8 cellular contexts compared by ENCODE assay signal in the genomic region with DNA sequence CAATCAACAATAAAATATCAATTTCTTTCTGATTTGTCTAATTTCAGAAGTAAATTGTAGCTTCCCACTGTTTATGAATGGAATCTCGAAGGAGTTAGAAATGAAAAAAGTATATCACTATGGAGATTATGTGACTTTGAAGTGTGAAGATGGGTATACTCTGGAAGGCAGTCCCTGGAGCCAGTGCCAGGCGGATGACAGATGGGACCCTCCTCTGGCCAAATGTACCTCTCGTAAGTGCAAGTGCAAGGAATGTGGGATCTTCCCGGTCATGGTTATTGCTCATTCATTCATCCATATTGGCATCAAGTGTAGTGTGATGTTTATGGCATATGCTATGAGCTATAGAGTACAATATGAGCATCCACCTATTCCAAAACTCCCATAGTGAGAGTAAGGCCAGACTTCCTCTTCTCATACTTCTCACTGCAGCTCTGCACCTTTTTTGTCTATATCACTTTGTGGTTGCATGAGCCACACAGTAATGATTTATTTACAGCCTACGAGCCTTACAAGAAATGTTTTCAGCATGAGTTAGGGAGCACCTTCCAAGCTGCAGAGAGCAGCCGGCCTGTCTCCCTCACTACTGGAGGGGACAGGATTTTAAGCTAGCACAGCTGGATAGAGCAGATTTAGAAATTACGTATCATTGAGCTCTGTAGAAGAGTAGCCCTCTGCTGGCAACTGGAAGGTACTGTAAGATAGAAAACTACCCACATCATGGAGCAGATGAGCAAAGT. TPM values are rescaled to one million over a fixed set of nuclear protein-coding genes. Genes with fewer than 3 reads are reported as not detected.
DNase-seq lines count a peak whose midpoint lies in the region; ATAC-seq and TF ChIP-seq lines count a peak whose summit lies in the region.

No MANE protein-coding gene starts in this region.

- no peak for TF ChIP-seq EP300 in neural cell (conservative IDR thresholded peaks at IDR 0.05; ENCODE audit: poor library complexity, severe bottlenecking)

- H3K9ac ChIP-seq in neural cell (ENCODE audit: low read length) = no peak overlapping the region

- no peak overlapping the region for H2AFZ ChIP-seq in neural cell (ENCODE audit: low read depth, low read length)

- H3K4me3 ChIP-seq in BJ (ENCODE audit: low read depth, low read length) = no peak overlapping the region
- no peak overlapping the region for H3K4me3 ChIP-seq in fibroblast of mammary gland (ENCODE audit: control insufficient read depth, low read depth, low read length)
- no peak overlapping the region for H3K4me3 ChIP-seq in neural cell (ENCODE audit: low read length)

- H3K36me3 ChIP-seq in BJ (ENCODE audit: control insufficient read depth, insufficient read depth, low read length) (no peaks in the 10 kb centered on the region), neural cell (ENCODE audit: insufficient read depth, low read length) (no peaks in the 10 kb centered on the region)

- H3K27ac ChIP-seq in neural cell (ENCODE audit: low read length) = no peak overlapping the region

- H3K4me2 ChIP-seq in neural cell (ENCODE audit: low read length) = no peak overlapping the region

- H4K20me1 ChIP-seq in neural cell (ENCODE audit: insufficient read depth) = no peaks in the 10 kb centered on the region

- H3K9me2 ChIP-seq in neural cell (ENCODE audit: insufficient read depth, low read length) = no peaks in the 10 kb centered on the region

- H3K9me3 ChIP-seq in neural cell (ENCODE audit: low read length) = no peaks in the 10 kb centered on the region

- intact Hi-C loops in posterior vena cava (cut with DNase I) = no loop called here

- ATAC-seq in HG02798 (IDR thresholded peaks at IDR 0.05; ENCODE audit: poor library complexity, unreplicated experiment) = peak; percentile 87

- in situ Hi-C loops in GM13977 (cut with MboI; ENCODE audit: low pct_unique_long_range_greater_than_20kb, low sequenced_read_pairs, unreplicated experiment) = no loop called here

- H3K79me2 ChIP-seq in neural cell (replicated peaks; ENCODE audit: insufficient read depth, low read length) = no peaks in the 10 kb centered on the region

- TF ChIP-seq RAD21 in neural cell (conservative IDR thresholded peaks at IDR 0.05) = peak; percentile 35

- no peaks in the 10 kb centered on the region for H3K27me3 ChIP-seq in BJ (ENCODE audit: control insufficient read depth, insufficient read depth, low read length)
- H3K27me3 ChIP-seq in neural cell (ENCODE audit: insufficient read depth, low read depth, low read length) = no peaks in the 10 kb centered on the region

- CTCF ChIA-PET in BJ (lab: Yijun Ruan, JAX) = interaction anchor here (0.7 to 2.6 kb wide), 16 partner anchors 9 to 539 kb away, joined by 3 to 14 read pairs (median 4); no protein-coding TSS in a partner anchor

- POLR2A ChIA-PET in BJ (lab: Charles Lee) = no interaction called here

- TF ChIP-seq CTCF in BJ (IDR thresholded peaks at IDR 0.05; ENCODE audit: insufficient read depth, low read depth, low read length) (peak; percentile 86), GM13977 (IDR thresholded peaks at IDR 0.05; ENCODE audit: extremely low read depth, insufficient read depth, missing control alignments) (peak; percentile 57), fibroblast of mammary gland (conservative IDR thresholded peaks at IDR 0.05; ENCODE audit: control insufficient read depth, insufficient read depth, low read depth, low read length) (peak; percentile 84), neural cell (IDR thresholded peaks at IDR 0.05; ENCODE audit: poor library complexity, severe bottlenecking) (peak; percentile 71)

- DNase-seq in BJ (ENCODE audit: low read depth) (no peak), GM13977 (ENCODE audit: low spot score) (peak; percentile 56), NCI-H1105 (lab: John Stamatoyannopoulos, UW) (peak; percentile 11), SW480 (ENCODE audit: low spot score) (peak; percentile 57), fibroblast of mammary gland (ENCODE audit: low read depth) (peak; percentile 56), posterior vena cava (ENCODE audit: low spot score) (no peak)

- H3F3A ChIP-seq in neural cell (ENCODE audit: insufficient read depth, low read length, poor library complexity, severe bottlenecking) = no peaks in the 10 kb centered on the region

TF ChIP-seq in neural cell, 6 proteins besides CTCF, POLR2A, EP300 and RAD21:
- TF ChIP-seq TAF1 (IDR thresholded peaks at IDR 0.05; ENCODE audit: low read depth) (no peak), SMC3 (conservative IDR thresholded peaks at IDR 0.05; ENCODE audit: poor library complexity) (peak; percentile 57)
- TF ChIP-seq, protein P1, sequence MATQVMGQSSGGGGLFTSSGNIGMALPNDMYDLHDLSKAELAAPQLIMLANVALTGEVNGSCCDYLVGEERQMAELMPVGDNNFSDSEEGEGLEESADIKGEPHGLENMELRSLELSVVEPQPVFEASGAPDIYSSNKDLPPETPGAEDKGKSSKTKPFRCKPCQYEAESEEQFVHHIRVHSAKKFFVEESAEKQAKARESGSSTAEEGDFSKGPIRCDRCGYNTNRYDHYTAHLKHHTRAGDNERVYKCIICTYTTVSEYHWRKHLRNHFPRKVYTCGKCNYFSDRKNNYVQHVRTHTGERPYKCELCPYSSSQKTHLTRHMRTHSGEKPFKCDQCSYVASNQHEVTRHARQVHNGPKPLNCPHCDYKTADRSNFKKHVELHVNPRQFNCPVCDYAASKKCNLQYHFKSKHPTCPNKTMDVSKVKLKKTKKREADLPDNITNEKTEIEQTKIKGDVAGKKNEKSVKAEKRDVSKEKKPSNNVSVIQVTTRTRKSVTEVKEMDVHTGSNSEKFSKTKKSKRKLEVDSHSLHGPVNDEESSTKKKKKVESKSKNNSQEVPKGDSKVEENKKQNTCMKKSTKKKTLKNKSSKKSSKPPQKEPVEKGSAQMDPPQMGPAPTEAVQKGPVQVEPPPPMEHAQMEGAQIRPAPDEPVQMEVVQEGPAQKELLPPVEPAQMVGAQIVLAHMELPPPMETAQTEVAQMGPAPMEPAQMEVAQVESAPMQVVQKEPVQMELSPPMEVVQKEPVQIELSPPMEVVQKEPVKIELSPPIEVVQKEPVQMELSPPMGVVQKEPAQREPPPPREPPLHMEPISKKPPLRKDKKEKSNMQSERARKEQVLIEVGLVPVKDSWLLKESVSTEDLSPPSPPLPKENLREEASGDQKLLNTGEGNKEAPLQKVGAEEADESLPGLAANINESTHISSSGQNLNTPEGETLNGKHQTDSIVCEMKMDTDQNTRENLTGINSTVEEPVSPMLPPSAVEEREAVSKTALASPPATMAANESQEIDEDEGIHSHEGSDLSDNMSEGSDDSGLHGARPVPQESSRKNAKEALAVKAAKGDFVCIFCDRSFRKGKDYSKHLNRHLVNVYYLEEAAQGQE (IDR thresholded peaks at IDR 0.05; ENCODE audit: borderline replicate concordance) = no peak

RNA-seq across cellular contexts. Expression of a gene that starts 24.9 kb away (rescaled TPM):
- polyA plus RNA-seq in BJ (2011; rRNA removed) (not detected in 2 replicates), neural cell (not detected in 2 replicates)
- not detected in 2 replicates for polyA minus RNA-seq in BJ (2011; rRNA and poly(A)+ RNA removed)
- not detected in 2 replicates for polyA minus RNA-seq in neural cell
- under 1 TPM in 1 of 2 donors, not detected in 1; 0.19 TPM for total RNA-seq in posterior vena cava

Comparison
In these comparisons a context has a peak if more than half of its experiments do, and no peak if none do; other contexts are left out.
1. DNase-seq: peak in GM13977 (single experiment), NCI-H1105 (single experiment), SW480 (single experiment) and fibroblast of mammary gland (single experiment); none in BJ (single experiment) and posterior vena cava (single experiment).
2. Peak in every context shown above with its lines, with median percentiles within 50 percentile points of each other: CTCF ChIP-seq.